Comparison of ENCODE assay signal across 11 cellular contexts in genomic region chr2:163737169-163737439, GRCh38. TPM values are rescaled to one million over a fixed set of nuclear protein-coding genes. Genes with fewer than 3 reads are reported as not detected.
DNase-seq lines count a peak whose midpoint lies in the region; ATAC-seq and TF ChIP-seq lines count a peak whose summit lies in the region.
"Had no signal": no experiment of that assay in that cellular context is flagged by ENCODE, and none has a peak within 500 bp of the region (broad histone marks: within the 10 kb centered on the region; RNA-seq: fewer than 3 reads in every experiment).

No MANE protein-coding gene starts in this region.

- H3K4me3 ChIP-seq in cardiac muscle cell (peak overlapping the region; percentile 98), endocrine pancreas (ENCODE audit: control insufficient read depth, insufficient read depth, low read length) (peak overlapping the region; percentile 71), urinary bladder (ENCODE audit: low read depth, low read length) (peak overlapping the region; percentile 60)

- H3K27ac ChIP-seq in cardiac muscle cell (peak overlapping the region; percentile 100), urinary bladder (ENCODE audit: low read depth) (no peak overlapping the region)

- TF ChIP-seq CTCF in cardiac muscle cell (IDR thresholded peaks at IDR 0.05; ENCODE audit: low read depth, low read length) (no peak), nephron (IDR thresholded peaks at IDR 0.05; ENCODE audit: unreplicated experiment in 3 of 3) (no peak)

- H3K9ac ChIP-seq in endocrine pancreas (ENCODE audit: control insufficient read depth, insufficient read depth, low read length) = peak overlapping the region; percentile 54

- H3K4me1 ChIP-seq in cardiac muscle cell (ENCODE audit: low read depth) (peaks cover 21% of the 10 kb centered on the region), endocrine pancreas (ENCODE audit: control insufficient read depth, insufficient read depth, low read length) (no peaks in the 10 kb centered on the region), urinary bladder (ENCODE audit: insufficient read depth) (no peaks in the 10 kb centered on the region)

- peak overlapping the region; percentile 84 to 86 (median 86) for H3K4me3 Mint-ChIP-seq in nephron

- H3K36me3 ChIP-seq in cardiac muscle cell (no peaks in the 10 kb centered on the region), endocrine pancreas (ENCODE audit: control insufficient read depth, insufficient read depth, low read length) (no peaks in the 10 kb centered on the region), urinary bladder (ENCODE audit: insufficient read depth) (no peaks in the 10 kb centered on the region)

- H3K9me3 Mint-ChIP-seq in nephron = no peaks in the 10 kb centered on the region

- H3K27ac Mint-ChIP-seq in nephron = peak overlapping the region; percentile 86 to 92 (median 88)

- peaks cover 15% of the 10 kb centered on the region for H3K4me1 Mint-ChIP-seq in nephron

- intact Hi-C loops in Right ventricle myocardium inferior (cut with DNase I) = loop anchor here (2.0 to 5.0 kb wide), 3 partner anchors 135 to 264 kb away; no protein-coding TSS in a partner anchor

- no peaks in the 10 kb centered on the region for H3K9me3 ChIP-seq in cardiac muscle cell (ENCODE audit: low read depth)
- no peaks in the 10 kb centered on the region for H3K9me3 ChIP-seq in endocrine pancreas (ENCODE audit: control insufficient read depth, low read length)

- H3K27me3 Mint-ChIP-seq in nephron (ENCODE audit: low read depth) = peaks cover 28% of the 10 kb centered on the region

- no peaks in the 10 kb centered on the region for H3K36me3 Mint-ChIP-seq in nephron (ENCODE audit: low read depth)

- no peaks in the 10 kb centered on the region for H3K27me3 ChIP-seq in cardiac muscle cell
- H3K27me3 ChIP-seq in endocrine pancreas (ENCODE audit: control insufficient read depth, insufficient read depth, low read length) = peaks cover 7% of the 10 kb centered on the region

- DNase-seq in cardiac muscle cell (ENCODE audit: low read depth in 1 of 2, low spot score in 1 of 2) (no peak), Right ventricle myocardium inferior (ENCODE audit: missing footprints) (no peak), T-helper 1 cell (no peak), glomerular visceral epithelial cell (ENCODE audit: extremely low spot score) (no peak)
- DNase-seq: activated CD4-positive, alpha-beta T cell treated with anti-CD3 and anti-CD28 coated beads for 1 hour; NCI-H446 treated with DMSO at 0.1 percent for 48 hours; stimulated activated CD4-positive, alpha-beta T cell treated with anti-CD3 and anti-CD28 coated beads, Interleukin-4, amount 100 ng/mL, for 4 hours had no signal

- ATAC-seq in Right ventricle myocardium inferior (no peak), GM19328 (IDR thresholded peaks at IDR 0.05; ENCODE audit: unreplicated experiment) (no peak)

- 28% methylated on average over 6 of the region's 6 CpGs for WGBS in urinary bladder

RNA-seq across cellular contexts. Expression of gene FIGN, which starts 1.3 kb away (rescaled TPM):
- total RNA-seq in cardiac muscle cell = 23.1 and 51.0 TPM in 2 replicates
- 12.6 and 26.8 TPM in 2 replicates for polyA plus RNA-seq in cardiac muscle cell
- total RNA-seq in Right ventricle myocardium inferior = 16.7 TPM
- 6.9 TPM for total RNA-seq in urinary bladder
- polyA plus RNA-seq in urinary bladder = 1.5 TPM
